1 cellular context compared by ENCODE assay signal in the genomic region with DNA sequence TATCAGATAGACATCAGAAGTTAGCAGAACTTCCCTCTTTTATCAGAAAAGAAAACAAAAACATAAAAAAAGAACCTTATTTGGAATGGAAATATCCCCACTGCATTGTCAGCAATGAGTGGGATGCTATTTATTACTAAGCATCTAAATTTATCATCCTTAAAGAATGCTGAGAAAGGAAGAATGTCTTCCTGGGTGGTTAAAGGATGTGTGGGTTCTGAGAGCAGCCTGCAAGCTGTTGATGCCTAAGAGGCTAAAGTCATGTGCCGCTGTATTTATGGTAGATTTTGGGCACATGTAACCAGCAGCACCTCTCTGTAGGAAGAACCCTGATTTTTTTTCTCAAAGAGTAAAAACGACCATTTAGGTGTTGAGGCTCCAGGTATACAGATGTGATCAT.
TF ChIP-seq lines count a peak whose summit lies in the region.

No MANE protein-coding gene starts in this region.

TF ChIP-seq in SK-N-SH, 30 proteins besides CTCF, POLR2A, EP300 and RAD21 (continued from another document):
- TF ChIP-seq, protein P1, sequence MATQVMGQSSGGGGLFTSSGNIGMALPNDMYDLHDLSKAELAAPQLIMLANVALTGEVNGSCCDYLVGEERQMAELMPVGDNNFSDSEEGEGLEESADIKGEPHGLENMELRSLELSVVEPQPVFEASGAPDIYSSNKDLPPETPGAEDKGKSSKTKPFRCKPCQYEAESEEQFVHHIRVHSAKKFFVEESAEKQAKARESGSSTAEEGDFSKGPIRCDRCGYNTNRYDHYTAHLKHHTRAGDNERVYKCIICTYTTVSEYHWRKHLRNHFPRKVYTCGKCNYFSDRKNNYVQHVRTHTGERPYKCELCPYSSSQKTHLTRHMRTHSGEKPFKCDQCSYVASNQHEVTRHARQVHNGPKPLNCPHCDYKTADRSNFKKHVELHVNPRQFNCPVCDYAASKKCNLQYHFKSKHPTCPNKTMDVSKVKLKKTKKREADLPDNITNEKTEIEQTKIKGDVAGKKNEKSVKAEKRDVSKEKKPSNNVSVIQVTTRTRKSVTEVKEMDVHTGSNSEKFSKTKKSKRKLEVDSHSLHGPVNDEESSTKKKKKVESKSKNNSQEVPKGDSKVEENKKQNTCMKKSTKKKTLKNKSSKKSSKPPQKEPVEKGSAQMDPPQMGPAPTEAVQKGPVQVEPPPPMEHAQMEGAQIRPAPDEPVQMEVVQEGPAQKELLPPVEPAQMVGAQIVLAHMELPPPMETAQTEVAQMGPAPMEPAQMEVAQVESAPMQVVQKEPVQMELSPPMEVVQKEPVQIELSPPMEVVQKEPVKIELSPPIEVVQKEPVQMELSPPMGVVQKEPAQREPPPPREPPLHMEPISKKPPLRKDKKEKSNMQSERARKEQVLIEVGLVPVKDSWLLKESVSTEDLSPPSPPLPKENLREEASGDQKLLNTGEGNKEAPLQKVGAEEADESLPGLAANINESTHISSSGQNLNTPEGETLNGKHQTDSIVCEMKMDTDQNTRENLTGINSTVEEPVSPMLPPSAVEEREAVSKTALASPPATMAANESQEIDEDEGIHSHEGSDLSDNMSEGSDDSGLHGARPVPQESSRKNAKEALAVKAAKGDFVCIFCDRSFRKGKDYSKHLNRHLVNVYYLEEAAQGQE (IDR thresholded peaks at IDR 0.05; ENCODE audit: low read depth, low read length) = no peak
- TF ChIP-seq, protein P2, sequence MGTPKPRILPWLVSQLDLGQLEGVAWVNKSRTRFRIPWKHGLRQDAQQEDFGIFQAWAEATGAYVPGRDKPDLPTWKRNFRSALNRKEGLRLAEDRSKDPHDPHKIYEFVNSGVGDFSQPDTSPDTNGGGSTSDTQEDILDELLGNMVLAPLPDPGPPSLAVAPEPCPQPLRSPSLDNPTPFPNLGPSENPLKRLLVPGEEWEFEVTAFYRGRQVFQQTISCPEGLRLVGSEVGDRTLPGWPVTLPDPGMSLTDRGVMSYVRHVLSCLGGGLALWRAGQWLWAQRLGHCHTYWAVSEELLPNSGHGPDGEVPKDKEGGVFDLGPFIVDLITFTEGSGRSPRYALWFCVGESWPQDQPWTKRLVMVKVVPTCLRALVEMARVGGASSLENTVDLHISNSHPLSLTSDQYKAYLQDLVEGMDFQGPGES (IDR thresholded peaks at IDR 0.05; ENCODE audit: low read depth, low read length) = no peak
- TF ChIP-seq NRF1 (IDR thresholded peaks at IDR 0.05; ENCODE audit: low read depth, low read length) (no peak), GABPA (IDR thresholded peaks at IDR 0.05; ENCODE audit: low read depth) (no peak), RXRA (IDR thresholded peaks at IDR 0.05; ENCODE audit: borderline replicate concordance, low read depth) (no peak), CHD2 (IDR thresholded peaks at IDR 0.05; ENCODE audit: low read length, partially characterized antibody) (no peak), SIN3A (IDR thresholded peaks at IDR 0.05; ENCODE audit: borderline replicate concordance, low read depth, low read length) (no peak), TEAD4 (IDR thresholded peaks at IDR 0.05; ENCODE audit: borderline replicate concordance, insufficient read depth) (peak; percentile 61; the same call in 1 of the 2 replicates), MXI1 (IDR thresholded peaks at IDR 0.05; ENCODE audit: low read depth, low read length) (no peak), YY1 (IDR thresholded peaks at IDR 0.05; ENCODE audit: low read depth) (no peak), EZH2phosphoT487 (IDR thresholded peaks at IDR 0.05; ENCODE audit: borderline replicate concordance, low read depth) (no peak), MEF2A (IDR thresholded peaks at IDR 0.05; ENCODE audit: borderline replicate concordance, low read depth) (peak; percentile 89; the same call in 1 of the 2 replicates), RFX5 (IDR thresholded peaks at IDR 0.05; ENCODE audit: low read length) (no peak)
- TF ChIP-seq, protein P3, sequence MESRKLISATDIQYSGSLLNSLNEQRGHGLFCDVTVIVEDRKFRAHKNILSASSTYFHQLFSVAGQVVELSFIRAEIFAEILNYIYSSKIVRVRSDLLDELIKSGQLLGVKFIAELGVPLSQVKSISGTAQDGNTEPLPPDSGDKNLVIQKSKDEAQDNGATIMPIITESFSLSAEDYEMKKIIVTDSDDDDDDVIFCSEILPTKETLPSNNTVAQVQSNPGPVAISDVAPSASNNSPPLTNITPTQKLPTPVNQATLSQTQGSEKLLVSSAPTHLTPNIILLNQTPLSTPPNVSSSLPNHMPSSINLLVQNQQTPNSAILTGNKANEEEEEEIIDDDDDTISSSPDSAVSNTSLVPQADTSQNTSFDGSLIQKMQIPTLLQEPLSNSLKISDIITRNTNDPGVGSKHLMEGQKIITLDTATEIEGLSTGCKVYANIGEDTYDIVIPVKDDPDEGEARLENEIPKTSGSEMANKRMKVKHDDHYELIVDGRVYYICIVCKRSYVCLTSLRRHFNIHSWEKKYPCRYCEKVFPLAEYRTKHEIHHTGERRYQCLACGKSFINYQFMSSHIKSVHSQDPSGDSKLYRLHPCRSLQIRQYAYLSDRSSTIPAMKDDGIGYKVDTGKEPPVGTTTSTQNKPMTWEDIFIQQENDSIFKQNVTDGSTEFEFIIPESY (IDR thresholded peaks at IDR 0.05; ENCODE audit: borderline replicate concordance, low read depth) = no peak
